In the genomic region with DNA sequence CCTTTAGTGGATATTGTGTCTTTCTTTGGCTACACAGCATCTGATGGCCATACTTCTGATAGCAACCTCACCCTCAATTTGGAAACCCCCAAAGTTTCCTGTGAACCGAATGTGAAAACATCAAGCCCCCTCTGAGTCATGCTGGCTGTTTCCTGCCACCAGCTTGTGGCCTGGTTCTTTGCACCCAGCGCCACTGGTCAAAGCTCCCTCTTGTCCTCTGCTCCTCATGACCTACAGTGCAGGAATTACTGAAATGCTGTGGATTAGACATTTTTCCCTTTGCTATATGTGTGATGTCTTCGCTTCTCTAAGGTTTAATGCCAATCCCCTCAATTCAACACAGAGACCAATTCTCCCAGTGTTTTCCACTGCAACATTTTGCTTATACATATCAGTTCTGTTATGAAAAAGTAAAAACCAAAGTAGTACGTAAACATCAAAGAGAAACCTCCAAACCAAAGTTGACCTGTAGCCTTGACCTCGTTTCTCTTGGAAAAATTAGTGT, we compare ENCODE assay signal across 14 cellular contexts.
A peak's percentile ranks its signal among the peaks of the same experiment; 100 is the strongest.
DNase-seq lines count a peak whose midpoint lies in the region; ATAC-seq and TF ChIP-seq lines count a peak whose summit lies in the region.
"Had no signal": no experiment of that assay in that cellular context is flagged by ENCODE, and none has a peak within 500 bp of the region (broad histone marks: within the 10 kb centered on the region; RNA-seq: fewer than 3 reads in every experiment).

No MANE protein-coding gene starts in this region.

- TF ChIP-seq POLR2A in GM18505 (IDR thresholded peaks at IDR 0.05; ENCODE audit: borderline replicate concordance, extremely low read depth, insufficient read depth, insufficient read length) (no peak), body of pancreas (IDR thresholded peaks at IDR 0.05) (no peak)

- no peak overlapping the region for H3K27ac ChIP-seq in body of pancreas
- H3K27ac ChIP-seq: C4-2B, thoracic aorta had no signal

- TF ChIP-seq CTCF in body of pancreas (IDR thresholded peaks at IDR 0.05): no peak

- no peak overlapping the region for H3K4me3 ChIP-seq in body of pancreas
- H3K4me3 ChIP-seq: thoracic aorta had no signal

- H3K4me1 ChIP-seq in body of pancreas: no peaks in the 10 kb centered on the region

- 58 to 67% methylated on average over 5 of the region's 5 CpGs for WGBS in body of pancreas, 2 donors

- intact Hi-C loops in body of pancreas (cut with DNase I): no loop called here

- H3K27me3 ChIP-seq in body of pancreas: no peaks in the 10 kb centered on the region

- H3K9me3 ChIP-seq in body of pancreas: no peaks in the 10 kb centered on the region
- H3K9me3 ChIP-seq: thoracic aorta had no signal

- H3K36me3 ChIP-seq in body of pancreas (replicated peaks in 1 of 2; ENCODE audit: insufficient read depth in 1 of 2, low read depth in 2 of 2): no peaks in the 10 kb centered on the region
- H3K36me3 ChIP-seq: thoracic aorta had no signal

- ATAC-seq in GM18505 (IDR thresholded peaks at IDR 0.05; ENCODE audit: unreplicated experiment): peak; percentile 91
- peak; percentile 91 for ATAC-seq in GM19452 (IDR thresholded peaks at IDR 0.05; ENCODE audit: unreplicated experiment)
- peak; percentile 86 for ATAC-seq in HG02870 (IDR thresholded peaks at IDR 0.05; ENCODE audit: unreplicated experiment)
- ATAC-seq in HG03558 (IDR thresholded peaks at IDR 0.05; ENCODE audit: extremely low read depth, unreplicated experiment): peak; percentile 81
- ATAC-seq in body of pancreas: no peak
- ATAC-seq: activated T-helper 17 cell treated with anti-CD3 and anti-CD28 coated beads, Interleukin-2, amount 50 U/mL, for 72 hours had no signal

- DNase-seq in HuH-7.5 (ENCODE audit: low spot score) (no peak), NCI-H510A treated with DMSO at 0.1 percent for 48 hours (lab: John Stamatoyannopoulos, UW) (no peak), midbrain (lab: John Stamatoyannopoulos, UW) (no peak), body of pancreas (no peak)
- DNase-seq: caudate nucleus, IMR-90, NCI-H2107 had no signal
